1 cellular context compared by ENCODE assay signal in the genomic region with DNA sequence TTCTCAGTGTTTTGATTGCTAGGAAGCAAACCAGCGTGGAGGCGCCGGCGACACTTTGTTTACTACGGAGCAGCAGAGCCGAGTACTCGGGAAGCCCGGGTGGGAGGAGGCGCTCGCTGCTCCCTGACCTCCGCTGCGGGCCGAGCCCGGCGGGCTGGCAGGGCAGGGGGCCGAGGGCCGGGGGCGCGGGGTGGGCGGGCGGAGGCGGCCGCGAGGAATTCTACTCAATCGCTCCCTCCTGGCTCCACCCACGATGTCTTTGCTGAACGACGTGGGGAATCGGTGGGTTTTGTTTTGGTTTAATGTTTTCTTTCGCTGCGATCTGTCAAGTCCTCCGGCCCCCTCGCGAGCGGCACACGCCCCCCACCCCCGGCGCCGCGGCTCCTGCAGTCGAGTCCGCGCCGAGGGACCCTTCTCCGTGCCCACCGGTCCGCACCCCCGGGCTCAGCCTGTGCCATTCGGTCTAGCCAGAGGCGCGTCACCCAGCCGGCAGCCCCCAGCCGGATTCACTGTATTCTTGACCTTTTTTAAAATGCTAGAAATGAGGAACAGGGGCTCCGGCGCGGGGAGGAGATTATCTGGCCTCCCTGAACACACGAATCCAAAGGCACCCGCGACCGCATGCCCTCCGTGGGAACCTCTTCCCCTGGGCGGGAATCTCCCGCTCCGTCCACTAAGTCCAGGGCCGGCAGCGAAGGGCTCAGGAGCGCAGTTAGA.
A peak's percentile ranks its signal among the peaks of the same experiment; 100 is the strongest.
TF ChIP-seq lines count a peak whose summit lies in the region.

No MANE protein-coding gene starts in this region.

TF ChIP-seq in HepG2, 621 proteins besides CTCF, POLR2A, EP300 and RAD21 (continued from another document and continues in another):
- TF ChIP-seq, protein P1, sequence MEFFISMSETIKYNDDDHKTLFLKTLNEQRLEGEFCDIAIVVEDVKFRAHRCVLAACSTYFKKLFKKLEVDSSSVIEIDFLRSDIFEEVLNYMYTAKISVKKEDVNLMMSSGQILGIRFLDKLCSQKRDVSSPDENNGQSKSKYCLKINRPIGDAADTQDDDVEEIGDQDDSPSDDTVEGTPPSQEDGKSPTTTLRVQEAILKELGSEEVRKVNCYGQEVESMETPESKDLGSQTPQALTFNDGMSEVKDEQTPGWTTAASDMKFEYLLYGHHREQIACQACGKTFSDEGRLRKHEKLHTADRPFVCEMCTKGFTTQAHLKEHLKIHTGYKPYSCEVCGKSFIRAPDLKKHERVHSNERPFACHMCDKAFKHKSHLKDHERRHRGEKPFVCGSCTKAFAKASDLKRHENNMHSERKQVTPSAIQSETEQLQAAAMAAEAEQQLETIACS (CRISPR knock-in tag; IDR thresholded peaks at IDR 0.05) = peak; percentile 8; the same call in 1 of the 2 replicates
- no peak; the same call in 1 of the 2 replicates for TF ChIP-seq SAP130 (CRISPR knock-in tag; IDR thresholded peaks at IDR 0.05; ENCODE audit: low read depth)
- no peak for TF ChIP-seq SOX5 (CRISPR knock-in tag; IDR thresholded peaks at IDR 0.05; ENCODE audit: borderline replicate concordance)
- TF ChIP-seq ZNF652 (CRISPR knock-in tag; IDR thresholded peaks at IDR 0.05; ENCODE audit: borderline replicate concordance, low read depth) = no peak
- TF ChIP-seq ZSCAN31 (CRISPR knock-in tag; IDR thresholded peaks at IDR 0.05; ENCODE audit: low read depth) = no peak
- TF ChIP-seq ZNF687 (CRISPR knock-in tag; IDR thresholded peaks at IDR 0.05) = peak; percentile 43; the same call in 1 of the 2 replicates
- TF ChIP-seq ZNF709 (CRISPR knock-in tag; IDR thresholded peaks at IDR 0.05) = no peak
- TF ChIP-seq, protein P2, sequence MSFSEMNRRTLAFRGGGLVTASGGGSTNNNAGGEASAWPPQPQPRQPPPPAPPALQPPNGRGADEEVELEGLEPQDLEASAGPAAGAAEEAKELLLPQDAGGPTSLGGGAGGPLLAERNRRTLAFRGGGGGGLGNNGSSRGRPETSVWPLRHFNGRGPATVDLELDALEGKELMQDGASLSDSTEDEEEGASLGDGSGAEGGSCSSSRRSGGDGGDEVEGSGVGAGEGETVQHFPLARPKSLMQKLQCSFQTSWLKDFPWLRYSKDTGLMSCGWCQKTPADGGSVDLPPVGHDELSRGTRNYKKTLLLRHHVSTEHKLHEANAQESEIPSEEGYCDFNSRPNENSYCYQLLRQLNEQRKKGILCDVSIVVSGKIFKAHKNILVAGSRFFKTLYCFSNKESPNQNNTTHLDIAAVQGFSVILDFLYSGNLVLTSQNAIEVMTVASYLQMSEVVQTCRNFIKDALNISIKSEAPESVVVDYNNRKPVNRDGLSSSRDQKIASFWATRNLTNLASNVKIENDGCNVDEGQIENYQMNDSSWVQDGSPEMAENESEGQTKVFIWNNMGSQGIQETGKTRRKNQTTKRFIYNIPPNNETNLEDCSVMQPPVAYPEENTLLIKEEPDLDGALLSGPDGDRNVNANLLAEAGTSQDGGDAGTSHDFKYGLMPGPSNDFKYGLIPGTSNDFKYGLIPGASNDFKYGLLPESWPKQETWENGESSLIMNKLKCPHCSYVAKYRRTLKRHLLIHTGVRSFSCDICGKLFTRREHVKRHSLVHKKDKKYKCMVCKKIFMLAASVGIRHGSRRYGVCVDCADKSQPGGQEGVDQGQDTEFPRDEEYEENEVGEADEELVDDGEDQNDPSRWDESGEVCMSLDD (CRISPR knock-in tag; IDR thresholded peaks at IDR 0.05; ENCODE audit: borderline replicate concordance) = no peak
- TF ChIP-seq NFIC (IDR thresholded peaks at IDR 0.05; ENCODE audit: low read length) = no peak
- no peak for TF ChIP-seq CREM (IDR thresholded peaks at IDR 0.05)
- no peak for TF ChIP-seq CREM (CRISPR knock-in tag; IDR thresholded peaks at IDR 0.05)
- no peak for TF ChIP-seq ARID2 (CRISPR knock-in tag; IDR thresholded peaks at IDR 0.05; ENCODE audit: borderline replicate concordance)
- TF ChIP-seq REXO4 (CRISPR knock-in tag; IDR thresholded peaks at IDR 0.05; ENCODE audit: borderline replicate concordance) = no peak
- no peak for TF ChIP-seq SRF (IDR thresholded peaks at IDR 0.05; ENCODE audit: low read depth, low read length)
- no peak for TF ChIP-seq ZKSCAN8 (CRISPR knock-in tag; IDR thresholded peaks at IDR 0.05; ENCODE audit: borderline replicate concordance)
- TF ChIP-seq TEAD3 (CRISPR knock-in tag; optimal IDR thresholded peaks at IDR 0.05; ENCODE audit: borderline replicate concordance) = no peak
- no peak for TF ChIP-seq KLF9 (CRISPR knock-in tag; IDR thresholded peaks at IDR 0.05; ENCODE audit: low read depth)
- TF ChIP-seq MATR3 (CRISPR knock-in tag; IDR thresholded peaks at IDR 0.05) = no peak
- no peak for TF ChIP-seq REPIN1 (CRISPR knock-in tag; IDR thresholded peaks at IDR 0.05; ENCODE audit: borderline replicate concordance, low read depth)
- TF ChIP-seq MED8 (CRISPR knock-in tag; IDR thresholded peaks at IDR 0.05; ENCODE audit: insufficient replicate concordance) = no peak
- TF ChIP-seq, protein P3, sequence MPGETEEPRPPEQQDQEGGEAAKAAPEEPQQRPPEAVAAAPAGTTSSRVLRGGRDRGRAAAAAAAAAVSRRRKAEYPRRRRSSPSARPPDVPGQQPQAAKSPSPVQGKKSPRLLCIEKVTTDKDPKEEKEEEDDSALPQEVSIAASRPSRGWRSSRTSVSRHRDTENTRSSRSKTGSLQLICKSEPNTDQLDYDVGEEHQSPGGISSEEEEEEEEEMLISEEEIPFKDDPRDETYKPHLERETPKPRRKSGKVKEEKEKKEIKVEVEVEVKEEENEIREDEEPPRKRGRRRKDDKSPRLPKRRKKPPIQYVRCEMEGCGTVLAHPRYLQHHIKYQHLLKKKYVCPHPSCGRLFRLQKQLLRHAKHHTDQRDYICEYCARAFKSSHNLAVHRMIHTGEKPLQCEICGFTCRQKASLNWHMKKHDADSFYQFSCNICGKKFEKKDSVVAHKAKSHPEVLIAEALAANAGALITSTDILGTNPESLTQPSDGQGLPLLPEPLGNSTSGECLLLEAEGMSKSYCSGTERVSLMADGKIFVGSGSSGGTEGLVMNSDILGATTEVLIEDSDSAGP (CRISPR knock-in tag; IDR thresholded peaks at IDR 0.05; ENCODE audit: borderline replicate concordance) = no peak
- no peak for TF ChIP-seq ZNF761 (CRISPR knock-in tag; conservative IDR thresholded peaks at IDR 0.05)
- no peak for TF ChIP-seq CHD4 (IDR thresholded peaks at IDR 0.05; ENCODE audit: borderline replicate concordance, low read length)
- TF ChIP-seq CSRNP2 (CRISPR knock-in tag; conservative IDR thresholded peaks at IDR 0.05; ENCODE audit: low read depth) = no peak
- TF ChIP-seq ZKSCAN5 (CRISPR knock-in tag; IDR thresholded peaks at IDR 0.05) = no peak
- peak; percentile 68 for TF ChIP-seq ZNF777 (CRISPR knock-in tag; IDR thresholded peaks at IDR 0.05)
- TF ChIP-seq ZNF629 (CRISPR knock-in tag; conservative IDR thresholded peaks at IDR 0.05) = no peak
- TF ChIP-seq ATF7 (IDR thresholded peaks at IDR 0.05) = no peak
- no peak for TF ChIP-seq ATF7 (CRISPR knock-in tag; IDR thresholded peaks at IDR 0.05)
- no peak for TF ChIP-seq NKX3-1 (CRISPR knock-in tag; IDR thresholded peaks at IDR 0.05)
- TF ChIP-seq ZNF510 (CRISPR knock-in tag; IDR thresholded peaks at IDR 0.05; ENCODE audit: low read depth) = no peak
- TF ChIP-seq SCMH1 (CRISPR knock-in tag; IDR thresholded peaks at IDR 0.05; ENCODE audit: borderline replicate concordance) = no peak
- no peak for TF ChIP-seq ZNF468 (CRISPR knock-in tag; IDR thresholded peaks at IDR 0.05)
- TF ChIP-seq ZNF607 (CRISPR knock-in tag; IDR thresholded peaks at IDR 0.05; ENCODE audit: borderline replicate concordance) = no peak
- no peak for TF ChIP-seq YEATS4 (CRISPR knock-in tag; IDR thresholded peaks at IDR 0.05; ENCODE audit: borderline replicate concordance)
- TF ChIP-seq, protein P4, sequence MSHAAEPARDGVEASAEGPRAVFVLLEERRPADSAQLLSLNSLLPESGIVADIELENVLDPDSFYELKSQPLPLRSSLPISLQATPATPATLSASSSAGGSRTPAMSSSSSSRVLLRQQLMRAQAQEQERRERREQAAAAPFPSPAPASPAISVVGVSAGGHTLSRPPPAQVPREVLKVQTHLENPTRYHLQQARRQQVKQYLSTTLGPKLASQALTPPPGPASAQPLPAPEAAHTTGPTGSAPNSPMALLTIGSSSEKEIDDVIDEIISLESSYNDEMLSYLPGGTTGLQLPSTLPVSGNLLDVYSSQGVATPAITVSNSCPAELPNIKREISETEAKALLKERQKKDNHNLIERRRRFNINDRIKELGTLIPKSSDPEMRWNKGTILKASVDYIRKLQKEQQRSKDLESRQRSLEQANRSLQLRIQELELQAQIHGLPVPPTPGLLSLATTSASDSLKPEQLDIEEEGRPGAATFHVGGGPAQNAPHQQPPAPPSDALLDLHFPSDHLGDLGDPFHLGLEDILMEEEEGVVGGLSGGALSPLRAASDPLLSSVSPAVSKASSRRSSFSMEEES (CRISPR knock-in tag; IDR thresholded peaks at IDR 0.05) = 0 out of 2 replicates have a peak, but pooled peaks have one; percentile 19
- TF ChIP-seq MZF1 (CRISPR knock-in tag; IDR thresholded peaks at IDR 0.05; ENCODE audit: borderline replicate concordance) = no peak
- TF ChIP-seq ZNF747 (CRISPR knock-in tag; IDR thresholded peaks at IDR 0.05; ENCODE audit: borderline replicate concordance) = no peak
- no peak for TF ChIP-seq SRSF9 (IDR thresholded peaks at IDR 0.05; ENCODE audit: borderline replicate concordance, insufficient read depth, low read depth, low read length, poor library complexity, severe bottlenecking)
- no peak for TF ChIP-seq PAXIP1 (CRISPR knock-in tag; conservative IDR thresholded peaks at IDR 0.05)
- TF ChIP-seq ZNF816 (CRISPR knock-in tag; IDR thresholded peaks at IDR 0.05; ENCODE audit: borderline replicate concordance) = no peak
- no peak for TF ChIP-seq DPF2 (CRISPR knock-in tag; IDR thresholded peaks at IDR 0.05; ENCODE audit: borderline replicate concordance, low read depth)
- 0 out of 2 replicates have a peak, but pooled peaks have one; percentile 9 for TF ChIP-seq DMAP1 (CRISPR knock-in tag; IDR thresholded peaks at IDR 0.05)
- TF ChIP-seq KLF12 (CRISPR knock-in tag; IDR thresholded peaks at IDR 0.05; ENCODE audit: borderline replicate concordance) = 0 out of 2 replicates have a peak, but pooled peaks have one; percentile 13
- TF ChIP-seq, protein P5, sequence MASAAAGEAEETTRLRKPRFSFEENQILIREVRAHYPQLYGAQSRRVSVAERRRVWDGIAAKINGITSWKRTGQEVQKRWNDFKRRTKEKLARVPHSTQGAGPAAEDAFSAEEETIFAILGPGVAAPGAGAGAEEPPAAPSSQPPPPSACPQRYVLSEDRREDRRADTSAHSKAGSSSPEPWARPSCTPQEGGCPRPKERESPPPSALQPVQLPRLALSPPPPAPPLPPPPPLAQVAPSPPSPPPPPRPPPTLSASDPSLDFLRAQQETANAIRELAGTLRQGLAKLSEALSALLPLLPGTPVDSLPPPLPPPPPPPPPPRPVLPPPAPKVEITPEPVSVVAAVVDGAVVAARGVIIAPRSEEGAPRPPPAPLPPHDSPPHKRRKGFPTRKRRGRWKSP (CRISPR knock-in tag; IDR thresholded peaks at IDR 0.05) = no peak
